In genomic region chr2:170986566-170987258, GRCh38 we compare ENCODE assay signal across 32 cellular contexts.
"Had no signal": no experiment of that assay in that cellular context is flagged by ENCODE, and none has a peak within 500 bp of the region (broad histone marks: within the 10 kb centered on the region; RNA-seq: fewer than 3 reads in every experiment).

No MANE protein-coding gene starts in this region.

- H3K79me2 ChIP-seq: hepatocyte had no signal

- H3K4me3 ChIP-seq: coronary artery, esophagus muscularis mucosa, gastroesophageal sphincter, heart left ventricle, hepatocyte, lung, mucosa of descending colon, psoas muscle, skin epidermis, spleen, suprapubic skin, transverse colon, upper lobe of right lung, uterus had no signal

- H3K27me3 Mint-ChIP-seq: memory B cell; naive thymus-derived CD4-positive, alpha-beta T cell had no signal

- H3K4me2 ChIP-seq: hepatocyte had no signal

- H3K9me3 Mint-ChIP-seq: memory B cell; mesothelial cell of epicardium; naive thymus-derived CD4-positive, alpha-beta T cell; nephron; stimulated activated naive CD8-positive, alpha-beta T cell treated with anti-CD3 and anti-CD28 coated beads, Interleukin-15, amount 100 ng/mL, for 72 hours had no signal

- H3K9me3 ChIP-seq: esophagus muscularis mucosa, gastroesophageal sphincter, heart left ventricle, mucosa of descending colon, psoas muscle, spleen, suprapubic skin, transverse colon, upper lobe of right lung, uterus had no signal

- H2AFZ ChIP-seq: hepatocyte had no signal

- H3K4me3 Mint-ChIP-seq: memory B cell; mesothelial cell of epicardium; naive thymus-derived CD4-positive, alpha-beta T cell; nephron; stimulated activated naive CD8-positive, alpha-beta T cell treated with anti-CD3 and anti-CD28 coated beads, Interleukin-15, amount 100 ng/mL, for 72 hours had no signal

- H3K4me1 Mint-ChIP-seq: mesothelial cell of epicardium; nephron; stimulated activated naive CD8-positive, alpha-beta T cell treated with anti-CD3 and anti-CD28 coated beads, Interleukin-15, amount 100 ng/mL, for 72 hours had no signal

- FAIRE-seq: endothelial cell of umbilical vein, kidney had no signal

- H3K27ac ChIP-seq: coronary artery, esophagus muscularis mucosa, foreskin keratinocyte, gastroesophageal sphincter, heart left ventricle, hepatocyte, psoas muscle, skin epidermis, spleen, suprapubic skin, transverse colon, upper lobe of right lung, uterus had no signal

- H3K36me3 ChIP-seq: uterus had no signal

- H3K27me3 ChIP-seq: esophagus muscularis mucosa, foreskin keratinocyte, gastroesophageal sphincter, heart left ventricle, hepatocyte, spleen, suprapubic skin, transverse colon, upper lobe of right lung, uterus had no signal

- DNase-seq: dermis blood vessel endothelial cell; effector memory CD4-positive, alpha-beta T cell; foreskin keratinocyte; heart left ventricle; kidney; mucosa of descending colon; naive thymus-derived CD4-positive, alpha-beta T cell; nucleus accumbens; posterior cingulate gyrus; psoas muscle; right cardiac atrium; spleen; stimulated activated CD4-positive, alpha-beta T cell treated with anti-CD3 and anti-CD28 coated beads, Interleukin-1b, Interleukin-23, amount 100 ng/mL, for 48 hours; stimulated activated CD4-positive, alpha-beta T cell treated with anti-CD3 and anti-CD28 coated beads, Interleukin-4, amount 100 ng/mL, for 1 hour; stimulated activated CD8-positive, alpha-beta memory T cell treated with anti-CD3 and anti-CD28 coated beads, Interleukin-4, amount 100 ng/mL, for 48 hours; stimulated activated naive CD4-positive, alpha-beta T cell; stimulated activated naive CD8-positive, alpha-beta T cell treated with anti-CD3 and anti-CD28 coated beads, Interleukin-15, amount 100 ng/mL, for 72 hours; transverse colon; upper lobe of right lung; uterus had no signal

- ATAC-seq: foreskin keratinocyte; gastroesophageal sphincter; heart left ventricle; left lobe of liver; mucosa of descending colon; naive thymus-derived CD4-positive, alpha-beta T cell; psoas muscle; right cardiac atrium; stimulated activated naive CD8-positive, alpha-beta T cell treated with anti-CD3 and anti-CD28 coated beads, Interleukin-15, amount 100 ng/mL, for 72 hours; upper lobe of right lung had no signal

- H3K4me1 ChIP-seq: esophagus muscularis mucosa, foreskin keratinocyte, gastroesophageal sphincter, heart left ventricle, psoas muscle, spleen, suprapubic skin, transverse colon, upper lobe of right lung, uterus had no signal

- H3K27ac Mint-ChIP-seq: memory B cell, mesothelial cell of epicardium, nephron had no signal
